34 cellular contexts compared by ENCODE assay signal in the genomic region with DNA sequence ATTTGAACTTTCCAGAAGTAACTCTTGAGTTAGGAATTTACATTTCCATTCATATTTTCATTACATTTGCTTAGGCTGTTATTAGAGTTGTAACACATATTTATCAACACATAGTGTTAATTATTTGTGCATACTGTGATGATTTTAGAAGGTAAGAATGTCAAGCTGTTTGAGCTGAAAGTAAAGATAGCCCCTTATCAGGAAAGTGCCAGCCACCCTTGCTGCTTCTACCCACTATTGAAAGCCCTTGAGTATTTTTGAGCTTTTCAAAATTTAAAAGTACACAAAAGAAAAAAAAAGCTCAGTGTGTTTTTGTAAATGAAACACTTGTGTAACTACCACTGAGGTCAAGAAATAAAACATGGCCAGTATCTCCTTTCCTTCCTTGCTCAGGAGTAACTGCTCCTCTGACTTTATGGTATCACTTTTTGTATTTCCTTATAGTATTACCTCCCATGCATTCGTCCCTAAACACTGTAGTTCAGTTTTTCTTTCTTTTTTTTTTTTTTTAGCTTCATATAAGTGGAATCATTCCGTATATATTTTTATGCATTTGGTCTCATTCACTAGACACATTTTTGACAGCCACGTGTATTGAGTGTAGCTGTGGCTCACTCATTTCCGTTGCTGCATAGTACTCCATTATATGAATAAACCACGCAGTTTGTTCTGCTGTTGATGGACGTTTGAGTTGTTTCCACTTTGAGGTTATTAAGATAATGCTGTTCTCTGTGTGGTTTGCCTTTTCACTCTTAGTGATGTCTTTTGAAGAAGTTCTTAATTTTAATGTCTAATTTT. TPM values are rescaled to one million over a fixed set of nuclear protein-coding genes. Genes with fewer than 3 reads are reported as not detected.
DNase-seq lines count a peak whose midpoint lies in the region; ATAC-seq, FAIRE-seq and TF ChIP-seq lines count a peak whose summit lies in the region.
"Had no signal": no experiment of that assay in that cellular context is flagged by ENCODE, and none has a peak within 500 bp of the region (broad histone marks: within the 10 kb centered on the region; RNA-seq: fewer than 3 reads in every experiment).

No MANE protein-coding gene starts in this region.

- TF ChIP-seq POLR2A in K562 (conservative IDR thresholded peaks at IDR 0.05), result no peak

- peak; percentile 49 for FAIRE-seq in K562 (lab: Jason Lieb, UNC)
- FAIRE-seq: HepG2, urothelium cell line had no signal

- no peaks in the 10 kb centered on the region for H3K9me2 ChIP-seq in PC-9 (ENCODE audit: insufficient read depth)

- H3K36me3 ChIP-seq in PC-9 (ENCODE audit: low read depth), result no peaks in the 10 kb centered on the region; the same call in 1 of the 2 replicates
- H3K36me3 ChIP-seq in K562 (ENCODE audit: control insufficient read depth, insufficient read depth, low read length), result peaks cover 11% of the 10 kb centered on the region
- H3K36me3 ChIP-seq in lung (ENCODE audit: control insufficient read depth in 2 of 2, insufficient read depth in 2 of 2, low read length in 2 of 2), result peaks cover 0 to 2% of the 10 kb centered on the region in 2 donors
- H3K36me3 ChIP-seq: adrenal gland, SJCRH30 had no signal

- no peaks in the 10 kb centered on the region for H3K9me3 Mint-ChIP-seq in activated CD8-positive, alpha-beta T cell treated with anti-CD3 and anti-CD28 coated beads for 36 hours
- H3K9me3 Mint-ChIP-seq: activated CD4-positive, alpha-beta memory T cell treated with anti-CD3 and anti-CD28 coated beads for 36 hours; activated naive CD4-positive, alpha-beta T cell treated with anti-CD3 and anti-CD28 coated beads, Interleukin-2, amount 10 ng/mL, durations not matched to agents 7 days and 5 days; CD4-positive, alpha-beta memory T cell; H9; neural crest cell had no signal

- H3K27me3 Mint-ChIP-seq in activated CD8-positive, alpha-beta T cell treated with anti-CD3 and anti-CD28 coated beads for 36 hours, result no peaks in the 10 kb centered on the region
- H3K27me3 Mint-ChIP-seq: activated CD4-positive, alpha-beta memory T cell treated with anti-CD3 and anti-CD28 coated beads for 36 hours; brain; CD4-positive, alpha-beta memory T cell had no signal

- H3K4me3 Mint-ChIP-seq in activated CD8-positive, alpha-beta T cell treated with anti-CD3 and anti-CD28 coated beads for 36 hours, result no peak overlapping the region
- H3K4me3 Mint-ChIP-seq: activated CD4-positive, alpha-beta memory T cell treated with anti-CD3 and anti-CD28 coated beads for 36 hours; activated naive CD4-positive, alpha-beta T cell treated with anti-CD3 and anti-CD28 coated beads, Interleukin-2, amount 10 ng/mL, durations not matched to agents 7 days and 5 days; H9; neural crest cell had no signal

- 3% methylated on average over 6 of the region's 6 CpGs for WGBS in K562 (ENCODE audit: insufficient coverage, low coverage, missing lambda C conversion rate)
- WGBS in lung, 2 donors, result 60 to 68% methylated on average over 6 of the region's 6 CpGs

- peak; percentile 63 for ATAC-seq in K562
- peak; percentile 75 for ATAC-seq in lung (ENCODE audit: insufficient read depth, low FRiP score)
- ATAC-seq in activated CD8-positive, alpha-beta T cell treated with anti-CD3 and anti-CD28 coated beads for 36 hours, result no peak
- ATAC-seq: gastroesophageal sphincter; HepG2; right cardiac atrium; stimulated activated naive CD8-positive, alpha-beta T cell treated with anti-CD3 and anti-CD28 coated beads, Interleukin-15, Interleukin-2, amounts not matched to agents 100 U/mL and 50 U/mL, for 24 hours had no signal

- H2AFZ ChIP-seq in PC-9, result no peak overlapping the region
- peak overlapping the region; percentile 20 for H2AFZ ChIP-seq in K562 (ENCODE audit: low read depth, low read length)
- H2AFZ ChIP-seq: parathyroid adenoma had no signal

- H3K27me3 ChIP-seq in PC-9 (ENCODE audit: insufficient read depth, low read depth) (no peaks in the 10 kb centered on the region), K562 (ENCODE audit: control insufficient read depth in 2 of 2, insufficient read depth in 2 of 2, low read length in 2 of 2) (no peaks in the 10 kb centered on the region), lung (ENCODE audit: control insufficient read depth, insufficient read depth) (no peaks in the 10 kb centered on the region)
- H3K27me3 ChIP-seq: adrenal gland, gastroesophageal sphincter, SJCRH30 had no signal

- peak; percentile 82 for TF ChIP-seq EP300 in K562 (IDR thresholded peaks at IDR 0.05; ENCODE audit: low read length)

- CTCF ChIA-PET in PC-9 (lab: Charles Lee), result no interaction called here
- CTCF ChIA-PET in K562 (lab: Yijun Ruan, JAX; ENCODE audit: low intra/inter-chr PET ratio), result no interaction called here
- CTCF ChIA-PET in activated CD8-positive, alpha-beta T cell treated with anti-CD3 and anti-CD28 coated beads for 36 hours (lab: Charles Lee), result interaction anchor here (1.3 to 1.5 kb wide), 2 partner anchors 8 to 55 kb away, joined by 4 to 5 read pairs; no protein-coding TSS in a partner anchor

- peak overlapping the region; percentile 27; the same call in 1 of the 2 replicates for H3K27ac ChIP-seq in PC-9
- H3K27ac ChIP-seq in K562 (ENCODE audit: extremely low read depth, low read depth, low read length), result peak overlapping the region; percentile 67
- no peak overlapping the region for H3K27ac ChIP-seq in lung (ENCODE audit: low read depth in 1 of 2, low read length in 1 of 2)
- H3K27ac ChIP-seq: adrenal gland, gastroesophageal sphincter, parathyroid adenoma, SJCRH30 had no signal

- peak; percentile 75 for DNase-seq in CMK (ENCODE audit: low read depth)
- DNase-seq in PC-9, result no peak
- peak; percentile 49 to 68 (median 56) for DNase-seq in K562 (ENCODE audit: extremely low read depth in 1 of 4, low spot score in 3 of 4)
- DNase-seq in lung (ENCODE audit: low spot score), result no peak
- no peak for DNase-seq in T-helper 2 cell
- DNase-seq in cortex of kidney (lab: John Stamatoyannopoulos, UW), result no peak
- no peak for DNase-seq in AML-193 (lab: John Stamatoyannopoulos, UW)
- no peak for DNase-seq in activated CD8-positive, alpha-beta T cell treated with anti-CD3 and anti-CD28 coated beads for 36 hours
- DNase-seq: activated CD4-positive, alpha-beta memory T cell treated with anti-CD3 and anti-CD28 coated beads for 36 hours; activated CD4-positive, CD25-positive, alpha-beta regulatory T cell treated with anti-CD3 and anti-CD28 coated beads, Interleukin-2, amount 50 U/mL, for 72 hours; activated CD8-positive, alpha-beta memory T cell treated with anti-CD3 and anti-CD28 coated beads, Interleukin-2, amount 50 U/mL, for 48 hours; activated naive CD4-positive, alpha-beta T cell treated with anti-CD3 and anti-CD28 coated beads, Interleukin-2, amount 10 ng/mL, durations not matched to agents 7 days and 5 days; adrenal gland; CD4-positive, alpha-beta memory T cell; DMS 273 treated with DMSO at 0.1 percent for 48 hours; EL; H9; Kasumi-1; kidney glomerular epithelial cell; MV-4-11; NCI-H1436; NCI-H226; NCI-H526 treated with DMSO at 0.1 percent for 48 hours; right cardiac atrium; SJCRH30; stimulated activated naive CD8-positive, alpha-beta T cell treated with anti-CD3 and anti-CD28 coated beads, Interleukin-15, Interleukin-2, amounts not matched to agents 100 U/mL and 50 U/mL, for 24 hours; T-helper 1 cell had no signal

- no peak overlapping the region for H3K27ac Mint-ChIP-seq in activated CD8-positive, alpha-beta T cell treated with anti-CD3 and anti-CD28 coated beads for 36 hours
- H3K27ac Mint-ChIP-seq: activated CD4-positive, alpha-beta memory T cell treated with anti-CD3 and anti-CD28 coated beads for 36 hours; activated naive CD4-positive, alpha-beta T cell treated with anti-CD3 and anti-CD28 coated beads, Interleukin-2, amount 10 ng/mL, durations not matched to agents 7 days and 5 days; CD4-positive, alpha-beta memory T cell had no signal

- no peaks in the 10 kb centered on the region for H3K9me1 ChIP-seq in K562 (ENCODE audit: control insufficient read depth, insufficient read depth, low read length)

- peaks cover 13% of the 10 kb centered on the region for H3F3A ChIP-seq in PC-9 (ENCODE audit: insufficient read depth, low read depth)

- TF ChIP-seq CTCF in PC-9 (conservative IDR thresholded peaks at IDR 0.05), result no peak
- TF ChIP-seq CTCF in K562 (IDR thresholded peaks at IDR 0.05 in 2 of 3, conservative IDR thresholded peaks at IDR 0.05 in 1 of 3; ENCODE audit: insufficient read depth in 2 of 3, low read depth in 1 of 3, low read length in 3 of 3), result no peak
- no peak for TF ChIP-seq CTCF in lung (IDR thresholded peaks at IDR 0.05; ENCODE audit: control extremely low read depth, extremely low read depth)
- no peak for TF ChIP-seq CTCF in activated CD8-positive, alpha-beta T cell treated with anti-CD3 and anti-CD28 coated beads for 36 hours (IDR thresholded peaks at IDR 0.05)

- H4K20me1 ChIP-seq in PC-9 (ENCODE audit: insufficient read depth), result peaks cover 28% of the 10 kb centered on the region
- H4K20me1 ChIP-seq in K562 (replicated peaks; ENCODE audit: control insufficient read depth, insufficient read depth, low read length), result no peaks in the 10 kb centered on the region; the same call in 1 of the 2 replicates

- H3K4me1 ChIP-seq in PC-9 (replicated peaks; ENCODE audit: insufficient read depth) (peaks cover 19% of the 10 kb centered on the region), K562 (replicated peaks in 1 of 2; ENCODE audit: control insufficient read depth in 2 of 2, insufficient read depth in 2 of 2, low read length in 2 of 2) (peaks cover 3 to 21% of the 10 kb centered on the region in 2 experiments; a peak in 4 of 5 replicates), lung (ENCODE audit: control insufficient read depth in 2 of 2, insufficient read depth in 2 of 2, low read length in 2 of 2) (peaks cover 7% of the 10 kb centered on the region in 2 donors)
- H3K4me1 ChIP-seq: parathyroid adenoma had no signal

- no peak overlapping the region for H3K4me2 ChIP-seq in PC-9
- H3K4me2 ChIP-seq in K562 (ENCODE audit: insufficient read depth, low read length), result peak overlapping the region; percentile 39; the same call in 1 of the 2 replicates
- H3K4me2 ChIP-seq: smooth muscle cell had no signal

- POLR2A ChIA-PET in PC-9 (lab: Charles Lee; ENCODE audit: unreplicated experiment), result interaction anchor here (0.6 to 0.7 kb wide), 2 partner anchors 8 to 143 kb away, joined by 4 to 8 read pairs; no protein-coding TSS in a partner anchor
- POLR2A ChIA-PET in K562 (lab: Yijun Ruan, JAX), result interaction anchor here (1.0 kb wide), 1 partner anchor 54 kb away, joined by 3 read pairs; no protein-coding TSS in a partner anchor
- POLR2A ChIA-PET in activated CD8-positive, alpha-beta T cell treated with anti-CD3 and anti-CD28 coated beads for 36 hours (lab: Charles Lee), result interaction anchor here (0.7 to 1.0 kb wide), 2 partner anchors 76 to 203 kb away, joined by 3 to 5 read pairs; no protein-coding TSS in a partner anchor

- H3K79me2 ChIP-seq in PC-9 (ENCODE audit: low read depth) (peaks cover 100% of the 10 kb centered on the region), K562 (ENCODE audit: control insufficient read depth, insufficient read depth, low read length) (peaks cover 97% of the 10 kb centered on the region)

- peak overlapping the region in 1 of 2 experiments; percentile 64; a peak in 2 of 4 replicates for H3K9ac ChIP-seq in K562 (ENCODE audit: insufficient read depth in 1 of 2, low read depth in 2 of 2, low read length in 2 of 2)
- H3K9ac ChIP-seq: parathyroid adenoma had no signal

- TF ChIP-seq RAD21 in K562 (CRISPR knock-in tag; conservative IDR thresholded peaks at IDR 0.05 in 1 of 2, IDR thresholded peaks at IDR 0.05 in 1 of 2), result no peak

- intact Hi-C loops in PC-9 (cut with micrococcal nuclease; ENCODE audit: unreplicated experiment) (no loop called here), K562 (cut with micrococcal nuclease) (loop anchor here (2.0 kb wide), 1 partner anchor 17 kb away; no protein-coding TSS in a partner anchor)
- intact Hi-C loops in activated CD8-positive, alpha-beta T cell treated with anti-CD3 and anti-CD28 coated beads for 36 hours (cut with micrococcal nuclease), result no loop called here

- in situ Hi-C loops in K562 (cut with MboI), result no loop called here

- H3K36me3 Mint-ChIP-seq in activated CD8-positive, alpha-beta T cell treated with anti-CD3 and anti-CD28 coated beads for 36 hours (ENCODE audit: low read depth), result peaks cover 1% of the 10 kb centered on the region
- H3K36me3 Mint-ChIP-seq: activated naive CD4-positive, alpha-beta T cell treated with anti-CD3 and anti-CD28 coated beads, Interleukin-2, amount 10 ng/mL, durations not matched to agents 7 days and 5 days had no signal

- no peaks in the 10 kb centered on the region for H3K4me1 Mint-ChIP-seq in activated CD8-positive, alpha-beta T cell treated with anti-CD3 and anti-CD28 coated beads for 36 hours (ENCODE audit: low read depth)
- H3K4me1 Mint-ChIP-seq: activated naive CD4-positive, alpha-beta T cell treated with anti-CD3 and anti-CD28 coated beads, Interleukin-2, amount 10 ng/mL, durations not matched to agents 7 days and 5 days had no signal

- H3K4me3 ChIP-seq in PC-9 (no peak overlapping the region), K562 (no peak overlapping the region), lung (no peak overlapping the region)
- H3K4me3 ChIP-seq: adrenal gland, gastroesophageal sphincter, SJCRH30, smooth muscle cell had no signal

- H3K9me3 ChIP-seq in PC-9 (ENCODE audit: insufficient read depth, low read depth), result no peaks in the 10 kb centered on the region
- H3K9me3 ChIP-seq in K562 (replicated peaks; ENCODE audit: control insufficient read depth, insufficient read depth, low read depth, low read length), result no peaks in the 10 kb centered on the region
- H3K9me3 ChIP-seq in lung (ENCODE audit: control insufficient read depth in 2 of 2, insufficient read depth in 1 of 2, low read length in 1 of 2), result no peaks in the 10 kb centered on the region
- H3K9me3 ChIP-seq: adrenal gland, gastroesophageal sphincter, SJCRH30 had no signal

- no TSS peak for BruUV-seq in PC-9 (replicated peaks; lab: Mats Ljungman, UMichigan)
- BruUV-seq in K562 (replicated peaks; lab: Mats Ljungman, UMichigan), result no TSS peak

RNA-seq across cellular contexts. Expression of gene APLP2, which starts 8.2 kb away (rescaled TPM):
- total RNA-seq in PC-9 (2021) (306 and 350 TPM in 2 replicates), K562 (2014; rRNA removed) (112 and 119 TPM in 2 replicates), K562 (2014; rRNA removed; fragmentation: Illumina TruSeq; extraction: Trizol) (98.9 and 103 TPM in 2 replicates), K562 (2015; rRNA removed; fragmentation: Illumina TruSeq; extraction: Trizol) (113 and 118 TPM in 2 replicates), K562 (2021) (126 and 138 TPM in 2 replicates), lung (100 to 1,000 TPM; 527 to 532 TPM)
- 172 and 218 TPM in 2 replicates for total RNA-seq in K562 (2011; cell fraction: chromatin; rRNA removed; ENCODE audit: low replicate concordance)
- 144 and 155 TPM in 2 replicates for total RNA-seq in K562 (2011; cell fraction: nucleolus; rRNA removed)
- 223 and 231 TPM in 2 replicates for total RNA-seq in K562 (2011; cell fraction: nucleoplasm; rRNA removed)
- polyA plus RNA-seq in K562 (2011; rRNA removed) (96.7 and 123 TPM in 2 replicates), K562 (2014; fragmentation: Illumina TruSeq; extraction: Trizol) (153 and 164 TPM in 2 replicates), K562 (2014; fragmentation: Nextera tagmentation; extraction: Ambion mirVana) (10 to 100 TPM; 17.4 to 20.3 TPM), K562 (2014; rRNA removed) (111 and 116 TPM in 2 replicates), lung (100 to 1,000 TPM; 235 to 521 TPM)
- 49.3 and 68.5 TPM in 2 replicates for polyA plus RNA-seq in K562 (2011; cell fraction: cytosol; rRNA removed)
- polyA plus RNA-seq in K562 (2011; cell fraction: nucleus; rRNA removed), result 59.6 and 88.1 TPM in 2 replicates
- 118 and 143 TPM in 2 replicates for polyA plus RNA-seq in K562 (2012)
- 107 and 149 TPM in 2 replicates for polyA minus RNA-seq in K562 (2011; rRNA and poly(A)+ RNA removed)
- 41.6 and 47.6 TPM in 2 replicates for polyA minus RNA-seq in K562 (2011; cell fraction: cytosol; rRNA and poly(A)+ RNA removed)
- 28.7 and 31.2 TPM in 2 replicates for polyA minus RNA-seq in K562 (2011; cell fraction: nucleus; rRNA and poly(A)+ RNA removed)
- total RNA-seq in activated CD8-positive, alpha-beta T cell treated with anti-CD3 and anti-CD28 coated beads for 36 hours, result 10 to 100 TPM; 25.5 to 29.8 TPM

Comparison
In these comparisons a context has a peak if more than half of its experiments do, and no peak if none do; other contexts are left out.
1. DNase-seq: peak in CMK (single experiment) and K562 (4 of 4); none in PC-9 (0 of 2), lung (single experiment), T-helper 2 cell (0 of 5), cortex of kidney (single experiment), AML-193 (0 of 2) and activated CD8-positive, alpha-beta T cell treated with anti-CD3 and anti-CD28 coated beads for 36 hours (single experiment).
2. H3K27ac ChIP-seq: peak in PC-9 (single experiment) and K562 (single experiment); none in lung (0 of 2).